9 cellular contexts compared by ENCODE assay signal in the genomic region with DNA sequence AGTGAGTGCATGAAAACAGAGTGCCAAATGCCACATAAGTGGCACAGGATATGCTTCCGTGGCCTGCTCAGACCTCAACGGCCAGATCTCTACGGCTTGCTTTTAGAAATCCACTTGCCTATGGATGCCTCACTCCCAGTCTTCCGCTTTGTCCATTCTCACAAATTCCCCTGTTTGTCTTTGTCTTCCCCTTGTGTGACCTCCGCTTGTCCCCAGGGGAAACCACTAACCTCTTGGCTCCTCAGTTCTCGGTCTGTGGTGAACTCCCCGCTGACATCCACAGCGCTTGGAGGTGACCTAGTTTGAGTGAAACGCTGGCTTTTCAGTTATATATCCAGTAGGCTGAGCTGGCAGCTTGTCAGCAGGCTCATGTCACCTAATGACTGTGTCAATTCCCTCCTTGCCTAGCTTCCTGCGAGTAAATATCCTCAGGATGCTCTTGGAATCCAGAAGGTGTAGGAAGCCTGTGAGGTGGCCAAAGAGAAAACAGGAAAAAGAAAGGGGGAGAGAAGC.
A peak's percentile ranks its signal among the peaks of the same experiment; 100 is the strongest.
DNase-seq lines count a peak whose midpoint lies in the region; ATAC-seq and TF ChIP-seq lines count a peak whose summit lies in the region.
"Had no signal": no experiment of that assay in that cellular context is flagged by ENCODE, and none has a peak within 500 bp of the region (broad histone marks: within the 10 kb centered on the region; RNA-seq: fewer than 3 reads in every experiment).

No MANE protein-coding gene starts in this region.

- DNase-seq in GM23338 (ENCODE audit: low spot score) (no peak), WERI-Rb-1 (peak; percentile 60), putamen (ENCODE audit: low spot score) (peak; percentile 34), mesothelial cell of epicardium (ENCODE audit: low spot score in 2 of 2, unreplicated experiment in 2 of 2) (no peak), Calu3 (no peak), HPDE6-E6E7 (ENCODE audit: extremely low spot score) (no peak), NCI-H1436 treated with DMSO at 0.1 percent for 48 hours (lab: John Stamatoyannopoulos, UW) (no peak)
- DNase-seq: testis had no signal

- H3K4me1 ChIP-seq in GM23338 (ENCODE audit: insufficient read depth) (peaks cover 17% of the 10 kb centered on the region), esophagus (ENCODE audit: control insufficient read depth in 2 of 2, insufficient read depth in 2 of 2, low read length in 1 of 2) (no peaks in the 10 kb centered on the region)
- H3K4me1 ChIP-seq: testis had no signal

- H3K27ac Mint-ChIP-seq in GM23338 (peak overlapping the region; percentile 90), mesothelial cell of epicardium (no peak overlapping the region), Calu3 (ENCODE audit: unreplicated experiment) (no peak overlapping the region)

- 65 to 66% methylated on average over 10 of the region's 10 CpGs for WGBS in esophagus, 2 donors

- no TSS peak for BruUV-seq in Calu3 (replicated peaks; lab: Mats Ljungman, UMichigan)

- peak overlapping the region; percentile 25; the same call in 1 of the 2 replicates for H3K4me2 ChIP-seq in GM23338

- no peaks in the 10 kb centered on the region for H3K27me3 ChIP-seq in GM23338 (ENCODE audit: insufficient read depth)
- H3K27me3 ChIP-seq in WERI-Rb-1 (ENCODE audit: insufficient read depth, low read depth, severe bottlenecking): no peaks in the 10 kb centered on the region
- no peaks in the 10 kb centered on the region for H3K27me3 ChIP-seq in esophagus (ENCODE audit: control insufficient read depth in 1 of 2, insufficient read depth in 2 of 2, low read length in 2 of 2)
- H3K27me3 ChIP-seq: testis had no signal

- H3K79me2 ChIP-seq in GM23338 (replicated peaks; ENCODE audit: insufficient read depth): no peaks in the 10 kb centered on the region

- intact Hi-C loops in Calu3 (cut with micrococcal nuclease; ENCODE audit: unreplicated experiment): no loop called here

- no peaks in the 10 kb centered on the region for H3F3A ChIP-seq in GM23338 (replicated peaks; ENCODE audit: low read depth)

- peaks cover 33% of the 10 kb centered on the region for H3K4me1 Mint-ChIP-seq in GM23338
- H3K4me1 Mint-ChIP-seq in mesothelial cell of epicardium: peaks cover 6% of the 10 kb centered on the region
- H3K4me1 Mint-ChIP-seq in Calu3 (ENCODE audit: low read depth, unreplicated experiment): peaks cover 7% of the 10 kb centered on the region

- H3K4me3 ChIP-seq in GM23338 (no peak overlapping the region), WERI-Rb-1 (ENCODE audit: low read depth, low read length) (no peak overlapping the region), esophagus (ENCODE audit: low read depth in 1 of 2, low read length in 2 of 2) (no peak overlapping the region)
- H3K4me3 ChIP-seq: testis had no signal

- peaks cover 10% of the 10 kb centered on the region; the same call in 1 of the 2 replicates for H3K9me2 ChIP-seq in GM23338 (ENCODE audit: insufficient read depth)

- H3K36me3 Mint-ChIP-seq in GM23338 (ENCODE audit: low read depth) (peaks cover 16% of the 10 kb centered on the region), mesothelial cell of epicardium (no peaks in the 10 kb centered on the region), Calu3 (ENCODE audit: insufficient read depth, unreplicated experiment) (no peaks in the 10 kb centered on the region)

- no peak for TF ChIP-seq CTCF in GM23338 (conservative IDR thresholded peaks at IDR 0.05; ENCODE audit: low read depth in 2 of 2)
- no peak for TF ChIP-seq CTCF in WERI-Rb-1 (IDR thresholded peaks at IDR 0.05; ENCODE audit: low read depth, low read length)
- TF ChIP-seq CTCF in mesothelial cell of epicardium (IDR thresholded peaks at IDR 0.05; ENCODE audit: unreplicated experiment): no peak
- TF ChIP-seq CTCF in Calu3 (IDR thresholded peaks at IDR 0.05; ENCODE audit: unreplicated experiment): no peak

- H3K9me3 Mint-ChIP-seq in GM23338 (no peaks in the 10 kb centered on the region; the same call in 2 of the 3 replicates), mesothelial cell of epicardium (no peaks in the 10 kb centered on the region), Calu3 (ENCODE audit: low read depth, unreplicated experiment) (no peaks in the 10 kb centered on the region)

- ATAC-seq in GM23338: peak; percentile 65

- H4K20me1 ChIP-seq in GM23338 (replicated peaks; ENCODE audit: insufficient read depth): no peaks in the 10 kb centered on the region

- H3K36me3 ChIP-seq in GM23338 (ENCODE audit: insufficient read depth) (no peaks in the 10 kb centered on the region), WERI-Rb-1 (no peaks in the 10 kb centered on the region), esophagus (ENCODE audit: control insufficient read depth in 2 of 2, insufficient read depth in 2 of 2, low read length in 1 of 2) (no peaks in the 10 kb centered on the region)

- no peaks in the 10 kb centered on the region for H3K27me3 Mint-ChIP-seq in GM23338 (ENCODE audit: insufficient read depth, low read depth, poor library complexity)
- H3K27me3 Mint-ChIP-seq in mesothelial cell of epicardium (ENCODE audit: low read depth): no peaks in the 10 kb centered on the region
- no peaks in the 10 kb centered on the region for H3K27me3 Mint-ChIP-seq in Calu3 (ENCODE audit: unreplicated experiment)

- CTCF ChIA-PET in Calu3 (lab: Charles Lee): no interaction called here

- no peaks in the 10 kb centered on the region for H3K9me3 ChIP-seq in WERI-Rb-1 (ENCODE audit: severe bottlenecking)
- H3K9me3 ChIP-seq in esophagus (ENCODE audit: control insufficient read depth in 2 of 2, insufficient read depth in 1 of 2, low read depth in 1 of 2, low read length in 1 of 2): no peaks in the 10 kb centered on the region
- H3K9me3 ChIP-seq: testis had no signal

- peak overlapping the region; percentile 30; the same call in 1 of the 2 replicates for H2AFZ ChIP-seq in GM23338

- H3K27ac ChIP-seq in GM23338 (ENCODE audit: low read depth) (peak overlapping the region; percentile 32; the same call in 1 of the 2 replicates), WERI-Rb-1 (peak overlapping the region; percentile 50), esophagus (ENCODE audit: low read depth in 2 of 2, low read length in 1 of 2) (peak overlapping the region; percentile 16 to 43)
- H3K27ac ChIP-seq: testis had no signal

- H3K4me3 Mint-ChIP-seq in GM23338 (peak overlapping the region; percentile 20; the same call in 2 of the 3 replicates), mesothelial cell of epicardium (no peak overlapping the region), Calu3 (ENCODE audit: low read depth, unreplicated experiment) (no peak overlapping the region)

TF ChIP-seq in GM23338, 12 proteins besides CTCF, POLR2A, EP300 and RAD21:
- TF ChIP-seq STAT1 (IDR thresholded peaks at IDR 0.05; ENCODE audit: unreplicated experiment) (no peak), ZNF331 (CRISPR knock-in tag; IDR thresholded peaks at IDR 0.05; ENCODE audit: low read depth) (no peak), EZH2 (IDR thresholded peaks at IDR 0.05; ENCODE audit: low read depth, unreplicated experiment) (no peak), EZH2phosphoT487 (IDR thresholded peaks at IDR 0.05; ENCODE audit: unreplicated experiment) (no peak), POLR2AphosphoS5 (IDR thresholded peaks at IDR 0.05; ENCODE audit: low read depth) (no peak), NANOG (IDR thresholded peaks at IDR 0.05; ENCODE audit: borderline replicate concordance) (no peak), ZNF114 (CRISPR knock-in tag; IDR thresholded peaks at IDR 0.05) (no peak), ETS1 (IDR thresholded peaks at IDR 0.05) (no peak), CREB1 (CRISPR knock-in tag; IDR thresholded peaks at IDR 0.05; ENCODE audit: low read depth) (no peak), JUNB (IDR thresholded peaks at IDR 0.05; ENCODE audit: unreplicated experiment) (no peak)
- TF ChIP-seq, protein P1, sequence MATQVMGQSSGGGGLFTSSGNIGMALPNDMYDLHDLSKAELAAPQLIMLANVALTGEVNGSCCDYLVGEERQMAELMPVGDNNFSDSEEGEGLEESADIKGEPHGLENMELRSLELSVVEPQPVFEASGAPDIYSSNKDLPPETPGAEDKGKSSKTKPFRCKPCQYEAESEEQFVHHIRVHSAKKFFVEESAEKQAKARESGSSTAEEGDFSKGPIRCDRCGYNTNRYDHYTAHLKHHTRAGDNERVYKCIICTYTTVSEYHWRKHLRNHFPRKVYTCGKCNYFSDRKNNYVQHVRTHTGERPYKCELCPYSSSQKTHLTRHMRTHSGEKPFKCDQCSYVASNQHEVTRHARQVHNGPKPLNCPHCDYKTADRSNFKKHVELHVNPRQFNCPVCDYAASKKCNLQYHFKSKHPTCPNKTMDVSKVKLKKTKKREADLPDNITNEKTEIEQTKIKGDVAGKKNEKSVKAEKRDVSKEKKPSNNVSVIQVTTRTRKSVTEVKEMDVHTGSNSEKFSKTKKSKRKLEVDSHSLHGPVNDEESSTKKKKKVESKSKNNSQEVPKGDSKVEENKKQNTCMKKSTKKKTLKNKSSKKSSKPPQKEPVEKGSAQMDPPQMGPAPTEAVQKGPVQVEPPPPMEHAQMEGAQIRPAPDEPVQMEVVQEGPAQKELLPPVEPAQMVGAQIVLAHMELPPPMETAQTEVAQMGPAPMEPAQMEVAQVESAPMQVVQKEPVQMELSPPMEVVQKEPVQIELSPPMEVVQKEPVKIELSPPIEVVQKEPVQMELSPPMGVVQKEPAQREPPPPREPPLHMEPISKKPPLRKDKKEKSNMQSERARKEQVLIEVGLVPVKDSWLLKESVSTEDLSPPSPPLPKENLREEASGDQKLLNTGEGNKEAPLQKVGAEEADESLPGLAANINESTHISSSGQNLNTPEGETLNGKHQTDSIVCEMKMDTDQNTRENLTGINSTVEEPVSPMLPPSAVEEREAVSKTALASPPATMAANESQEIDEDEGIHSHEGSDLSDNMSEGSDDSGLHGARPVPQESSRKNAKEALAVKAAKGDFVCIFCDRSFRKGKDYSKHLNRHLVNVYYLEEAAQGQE (IDR thresholded peaks at IDR 0.05; ENCODE audit: unreplicated experiment): no peak

Comparison
In these comparisons a context has a peak if more than half of its experiments do, and no peak if none do; other contexts are left out.
1. DNase-seq: peak in WERI-Rb-1 (single experiment) and putamen (single experiment); none in GM23338 (single experiment), mesothelial cell of epicardium (0 of 2), Calu3 (single experiment), HPDE6-E6E7 (single experiment) and NCI-H1436 treated with DMSO at 0.1 percent for 48 hours (single experiment).
2. Peak in every context shown above with its lines, with median percentiles within 50 percentile points of each other: H3K27ac ChIP-seq.